ENCODE assay signal across 1 cellular context in genomic region chr6:30965140-30965601, GRCh38.
TF ChIP-seq lines count a peak whose summit lies in the region.

No MANE protein-coding gene starts in this region.

TF ChIP-seq in HepG2, 621 proteins besides CTCF, POLR2A, EP300 and RAD21:
- TF ChIP-seq SP2 (CRISPR knock-in tag; IDR thresholded peaks at IDR 0.05) (no peak), ZNF570 (CRISPR knock-in tag; IDR thresholded peaks at IDR 0.05; ENCODE audit: borderline replicate concordance) (no peak), ZNF670 (CRISPR knock-in tag; IDR thresholded peaks at IDR 0.05; ENCODE audit: borderline replicate concordance) (no peak), JDP2 (CRISPR knock-in tag; IDR thresholded peaks at IDR 0.05; ENCODE audit: borderline replicate concordance) (no peak), SRY (CRISPR knock-in tag; IDR thresholded peaks at IDR 0.05) (no peak), NFYB (CRISPR knock-in tag; IDR thresholded peaks at IDR 0.05) (no peak), TFDP2 (CRISPR knock-in tag; IDR thresholded peaks at IDR 0.05) (no peak), SP1 (IDR thresholded peaks at IDR 0.05) (no peak), SP1 (CRISPR knock-in tag; IDR thresholded peaks at IDR 0.05) (no peak), ZNF777 (CRISPR knock-in tag; IDR thresholded peaks at IDR 0.05) (no peak), ZNF619 (CRISPR knock-in tag; IDR thresholded peaks at IDR 0.05) (no peak), CBX2 (IDR thresholded peaks at IDR 0.05; ENCODE audit: low read depth, low read length) (no peak), CBX2 (CRISPR knock-in tag; IDR thresholded peaks at IDR 0.05; ENCODE audit: low read depth) (no peak)
